Comparison of ENCODE assay signal across 1 cellular context in the genomic region with DNA sequence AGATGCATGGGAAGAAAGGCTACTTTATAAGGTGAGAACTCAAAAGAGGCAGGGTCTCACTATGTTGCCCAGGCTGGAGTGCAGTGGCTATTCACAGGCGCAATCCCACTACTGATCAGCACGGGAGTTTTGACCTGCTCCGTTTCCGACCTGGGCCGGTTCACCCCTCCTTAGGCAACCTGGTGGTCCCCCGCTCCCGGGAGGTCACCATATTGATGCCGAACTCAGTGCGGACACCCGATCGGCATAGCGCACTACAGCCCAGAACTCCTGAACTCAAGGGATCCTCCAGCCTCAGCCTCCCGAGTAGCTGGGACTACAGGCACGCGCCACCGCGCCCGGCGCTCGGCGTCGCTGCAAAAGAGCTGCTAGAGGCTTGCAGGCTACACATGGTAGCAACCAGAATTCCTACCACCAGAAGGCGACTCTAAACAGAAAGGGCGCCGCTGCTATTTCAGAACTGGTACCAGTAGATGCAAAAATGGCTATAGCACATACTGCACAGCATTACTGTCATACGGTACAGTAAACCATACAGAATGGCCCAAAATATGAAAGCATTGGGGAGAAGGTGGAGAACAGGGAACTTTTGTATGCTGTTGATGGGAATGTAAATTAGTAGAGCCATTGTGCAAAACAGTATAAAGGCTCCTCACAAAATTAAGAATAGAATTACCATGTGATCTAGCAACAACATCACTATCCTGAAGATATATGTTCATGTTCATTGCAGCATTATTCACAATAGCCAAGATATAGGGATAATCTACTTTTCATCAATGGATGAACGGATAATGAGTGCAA.
A peak's percentile ranks its signal among the peaks of the same experiment; 100 is the strongest.
TF ChIP-seq lines count a peak whose summit lies in the region.

No MANE protein-coding gene starts in this region.

TF ChIP-seq in HepG2, 621 proteins besides CTCF, POLR2A, EP300 and RAD21 (continued from another document and continues in another):
- peak; percentile 42; the same call in 1 of the 2 replicates for TF ChIP-seq SMAD3 (CRISPR knock-in tag; IDR thresholded peaks at IDR 0.05)
- TF ChIP-seq HDAC6 (IDR thresholded peaks at IDR 0.05; ENCODE audit: low read depth, low read length): no peak
- no peak for TF ChIP-seq REL (CRISPR knock-in tag; conservative IDR thresholded peaks at IDR 0.05)
- no peak for TF ChIP-seq ZNF10 (CRISPR knock-in tag; IDR thresholded peaks at IDR 0.05; ENCODE audit: borderline replicate concordance, low read depth)
- TF ChIP-seq TBP (CRISPR knock-in tag; IDR thresholded peaks at IDR 0.05): no peak
- no peak for TF ChIP-seq PRPF4 (IDR thresholded peaks at IDR 0.05; ENCODE audit: low read depth, low read length, poor library complexity, severe bottlenecking)
- TF ChIP-seq, protein P1, sequence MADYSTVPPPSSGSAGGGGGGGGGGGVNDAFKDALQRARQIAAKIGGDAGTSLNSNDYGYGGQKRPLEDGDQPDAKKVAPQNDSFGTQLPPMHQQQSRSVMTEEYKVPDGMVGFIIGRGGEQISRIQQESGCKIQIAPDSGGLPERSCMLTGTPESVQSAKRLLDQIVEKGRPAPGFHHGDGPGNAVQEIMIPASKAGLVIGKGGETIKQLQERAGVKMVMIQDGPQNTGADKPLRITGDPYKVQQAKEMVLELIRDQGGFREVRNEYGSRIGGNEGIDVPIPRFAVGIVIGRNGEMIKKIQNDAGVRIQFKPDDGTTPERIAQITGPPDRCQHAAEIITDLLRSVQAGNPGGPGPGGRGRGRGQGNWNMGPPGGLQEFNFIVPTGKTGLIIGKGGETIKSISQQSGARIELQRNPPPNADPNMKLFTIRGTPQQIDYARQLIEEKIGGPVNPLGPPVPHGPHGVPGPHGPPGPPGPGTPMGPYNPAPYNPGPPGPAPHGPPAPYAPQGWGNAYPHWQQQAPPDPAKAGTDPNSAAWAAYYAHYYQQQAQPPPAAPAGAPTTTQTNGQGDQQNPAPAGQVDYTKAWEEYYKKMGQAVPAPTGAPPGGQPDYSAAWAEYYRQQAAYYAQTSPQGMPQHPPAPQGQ (CRISPR knock-in tag; IDR thresholded peaks at IDR 0.05; ENCODE audit: borderline replicate concordance): no peak
- peak; percentile 44; the same call in 1 of the 2 replicates for TF ChIP-seq HMG20A (CRISPR knock-in tag; IDR thresholded peaks at IDR 0.05; ENCODE audit: borderline replicate concordance)
- TF ChIP-seq, protein P2, sequence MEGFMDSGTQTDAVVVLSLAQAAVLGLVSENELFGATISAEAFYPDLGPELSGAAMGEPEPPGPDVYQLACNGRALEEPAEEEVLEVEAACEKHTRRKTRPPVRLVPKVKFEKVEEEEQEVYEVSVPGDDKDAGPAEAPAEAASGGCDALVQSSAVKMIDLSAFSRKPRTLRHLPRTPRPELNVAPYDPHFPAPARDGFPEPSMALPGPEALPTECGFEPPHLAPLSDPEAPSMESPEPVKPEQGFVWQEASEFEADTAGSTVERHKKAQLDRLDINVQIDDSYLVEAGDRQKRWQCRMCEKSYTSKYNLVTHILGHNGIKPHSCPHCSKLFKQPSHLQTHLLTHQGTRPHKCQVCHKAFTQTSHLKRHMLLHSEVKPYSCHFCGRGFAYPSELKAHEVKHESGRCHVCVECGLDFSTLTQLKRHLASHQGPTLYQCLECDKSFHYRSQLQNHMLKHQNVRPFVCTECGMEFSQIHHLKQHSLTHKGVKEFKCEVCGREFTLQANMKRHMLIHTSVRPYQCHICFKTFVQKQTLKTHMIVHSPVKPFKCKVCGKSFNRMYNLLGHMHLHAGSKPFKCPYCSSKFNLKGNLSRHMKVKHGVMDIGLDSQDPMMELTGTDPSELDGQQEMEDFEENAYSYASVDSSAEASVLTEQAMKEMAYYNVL (CRISPR knock-in tag; IDR thresholded peaks at IDR 0.05; ENCODE audit: borderline replicate concordance): no peak
- TF ChIP-seq MIER2 (CRISPR knock-in tag; IDR thresholded peaks at IDR 0.05): no peak
- TF ChIP-seq ZNF570 (CRISPR knock-in tag; IDR thresholded peaks at IDR 0.05; ENCODE audit: borderline replicate concordance): no peak
- TF ChIP-seq, protein P3, sequence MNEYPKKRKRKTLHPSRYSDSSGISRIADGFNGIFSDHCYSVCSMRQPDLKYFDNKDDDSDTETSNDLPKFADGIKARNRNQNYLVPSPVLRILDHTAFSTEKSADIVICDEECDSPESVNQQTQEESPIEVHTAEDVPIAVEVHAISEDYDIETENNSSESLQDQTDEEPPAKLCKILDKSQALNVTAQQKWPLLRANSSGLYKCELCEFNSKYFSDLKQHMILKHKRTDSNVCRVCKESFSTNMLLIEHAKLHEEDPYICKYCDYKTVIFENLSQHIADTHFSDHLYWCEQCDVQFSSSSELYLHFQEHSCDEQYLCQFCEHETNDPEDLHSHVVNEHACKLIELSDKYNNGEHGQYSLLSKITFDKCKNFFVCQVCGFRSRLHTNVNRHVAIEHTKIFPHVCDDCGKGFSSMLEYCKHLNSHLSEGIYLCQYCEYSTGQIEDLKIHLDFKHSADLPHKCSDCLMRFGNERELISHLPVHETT (CRISPR knock-in tag; conservative IDR thresholded peaks at IDR 0.05): no peak
- TF ChIP-seq, protein P4, sequence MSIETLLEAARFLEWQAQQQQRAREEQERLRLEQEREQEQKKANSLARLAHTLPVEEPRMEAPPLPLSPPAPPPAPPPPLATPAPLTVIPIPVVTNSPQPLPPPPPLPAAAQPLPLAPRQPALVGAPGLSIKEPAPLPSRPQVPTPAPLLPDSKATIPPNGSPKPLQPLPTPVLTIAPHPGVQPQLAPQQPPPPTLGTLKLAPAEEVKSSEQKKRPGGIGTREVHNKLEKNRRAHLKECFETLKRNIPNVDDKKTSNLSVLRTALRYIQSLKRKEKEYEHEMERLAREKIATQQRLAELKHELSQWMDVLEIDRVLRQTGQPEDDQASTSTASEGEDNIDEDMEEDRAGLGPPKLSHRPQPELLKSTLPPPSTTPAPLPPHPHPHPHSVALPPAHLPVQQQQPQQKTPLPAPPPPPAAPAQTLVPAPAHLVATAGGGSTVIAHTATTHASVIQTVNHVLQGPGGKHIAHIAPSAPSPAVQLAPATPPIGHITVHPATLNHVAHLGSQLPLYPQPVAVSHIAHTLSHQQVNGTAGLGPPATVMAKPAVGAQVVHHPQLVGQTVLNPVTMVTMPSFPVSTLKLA (IDR thresholded peaks at IDR 0.05): no peak
- no peak for TF ChIP-seq ATF7 (IDR thresholded peaks at IDR 0.05)
- no peak for TF ChIP-seq ATF7 (CRISPR knock-in tag; IDR thresholded peaks at IDR 0.05)
- TF ChIP-seq TARDBP (CRISPR knock-in tag; IDR thresholded peaks at IDR 0.05): peak; percentile 72
- peak; percentile 100 for TF ChIP-seq TEAD3 (CRISPR knock-in tag; optimal IDR thresholded peaks at IDR 0.05; ENCODE audit: borderline replicate concordance)
- no peak for TF ChIP-seq AGO2 (optimal IDR thresholded peaks at IDR 0.05; ENCODE audit: low read depth, low read length)
- TF ChIP-seq ZFP82 (CRISPR knock-in tag; IDR thresholded peaks at IDR 0.05; ENCODE audit: borderline replicate concordance): no peak
- TF ChIP-seq TSC22D2 (CRISPR knock-in tag; IDR thresholded peaks at IDR 0.05; ENCODE audit: borderline replicate concordance): no peak
- TF ChIP-seq FIP1L1 (IDR thresholded peaks at IDR 0.05; ENCODE audit: borderline replicate concordance, insufficient read depth, low read depth, low read length): no peak
- no peak for TF ChIP-seq ZNF510 (CRISPR knock-in tag; IDR thresholded peaks at IDR 0.05; ENCODE audit: low read depth)
- TF ChIP-seq, protein P5, sequence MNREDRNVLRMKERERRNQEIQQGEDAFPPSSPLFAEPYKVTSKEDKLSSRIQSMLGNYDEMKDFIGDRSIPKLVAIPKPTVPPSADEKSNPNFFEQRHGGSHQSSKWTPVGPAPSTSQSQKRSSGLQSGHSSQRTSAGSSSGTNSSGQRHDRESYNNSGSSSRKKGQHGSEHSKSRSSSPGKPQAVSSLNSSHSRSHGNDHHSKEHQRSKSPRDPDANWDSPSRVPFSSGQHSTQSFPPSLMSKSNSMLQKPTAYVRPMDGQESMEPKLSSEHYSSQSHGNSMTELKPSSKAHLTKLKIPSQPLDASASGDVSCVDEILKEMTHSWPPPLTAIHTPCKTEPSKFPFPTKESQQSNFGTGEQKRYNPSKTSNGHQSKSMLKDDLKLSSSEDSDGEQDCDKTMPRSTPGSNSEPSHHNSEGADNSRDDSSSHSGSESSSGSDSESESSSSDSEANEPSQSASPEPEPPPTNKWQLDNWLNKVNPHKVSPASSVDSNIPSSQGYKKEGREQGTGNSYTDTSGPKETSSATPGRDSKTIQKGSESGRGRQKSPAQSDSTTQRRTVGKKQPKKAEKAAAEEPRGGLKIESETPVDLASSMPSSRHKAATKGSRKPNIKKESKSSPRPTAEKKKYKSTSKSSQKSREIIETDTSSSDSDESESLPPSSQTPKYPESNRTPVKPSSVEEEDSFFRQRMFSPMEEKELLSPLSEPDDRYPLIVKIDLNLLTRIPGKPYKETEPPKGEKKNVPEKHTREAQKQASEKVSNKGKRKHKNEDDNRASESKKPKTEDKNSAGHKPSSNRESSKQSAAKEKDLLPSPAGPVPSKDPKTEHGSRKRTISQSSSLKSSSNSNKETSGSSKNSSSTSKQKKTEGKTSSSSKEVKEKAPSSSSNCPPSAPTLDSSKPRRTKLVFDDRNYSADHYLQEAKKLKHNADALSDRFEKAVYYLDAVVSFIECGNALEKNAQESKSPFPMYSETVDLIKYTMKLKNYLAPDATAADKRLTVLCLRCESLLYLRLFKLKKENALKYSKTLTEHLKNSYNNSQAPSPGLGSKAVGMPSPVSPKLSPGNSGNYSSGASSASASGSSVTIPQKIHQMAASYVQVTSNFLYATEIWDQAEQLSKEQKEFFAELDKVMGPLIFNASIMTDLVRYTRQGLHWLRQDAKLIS (CRISPR knock-in tag; IDR thresholded peaks at IDR 0.05): no peak
- TF ChIP-seq ZNF557 (CRISPR knock-in tag; IDR thresholded peaks at IDR 0.05): peak; percentile 71; the same call in 1 of the 2 replicates
- TF ChIP-seq, protein P6, sequence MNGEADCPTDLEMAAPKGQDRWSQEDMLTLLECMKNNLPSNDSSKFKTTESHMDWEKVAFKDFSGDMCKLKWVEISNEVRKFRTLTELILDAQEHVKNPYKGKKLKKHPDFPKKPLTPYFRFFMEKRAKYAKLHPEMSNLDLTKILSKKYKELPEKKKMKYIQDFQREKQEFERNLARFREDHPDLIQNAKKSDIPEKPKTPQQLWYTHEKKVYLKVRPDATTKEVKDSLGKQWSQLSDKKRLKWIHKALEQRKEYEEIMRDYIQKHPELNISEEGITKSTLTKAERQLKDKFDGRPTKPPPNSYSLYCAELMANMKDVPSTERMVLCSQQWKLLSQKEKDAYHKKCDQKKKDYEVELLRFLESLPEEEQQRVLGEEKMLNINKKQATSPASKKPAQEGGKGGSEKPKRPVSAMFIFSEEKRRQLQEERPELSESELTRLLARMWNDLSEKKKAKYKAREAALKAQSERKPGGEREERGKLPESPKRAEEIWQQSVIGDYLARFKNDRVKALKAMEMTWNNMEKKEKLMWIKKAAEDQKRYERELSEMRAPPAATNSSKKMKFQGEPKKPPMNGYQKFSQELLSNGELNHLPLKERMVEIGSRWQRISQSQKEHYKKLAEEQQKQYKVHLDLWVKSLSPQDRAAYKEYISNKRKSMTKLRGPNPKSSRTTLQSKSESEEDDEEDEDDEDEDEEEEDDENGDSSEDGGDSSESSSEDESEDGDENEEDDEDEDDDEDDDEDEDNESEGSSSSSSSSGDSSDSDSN (CRISPR knock-in tag; IDR thresholded peaks at IDR 0.05): peak; percentile 21; the same call in 1 of the 2 replicates
- TF ChIP-seq NR1H2 (CRISPR knock-in tag; IDR thresholded peaks at IDR 0.05; ENCODE audit: borderline replicate concordance, low read depth): no peak
- no peak for TF ChIP-seq RBM22 (optimal IDR thresholded peaks at IDR 0.05; ENCODE audit: low read length)
- no peak for TF ChIP-seq PAX8 (CRISPR knock-in tag; IDR thresholded peaks at IDR 0.05; ENCODE audit: borderline replicate concordance)
- TF ChIP-seq, protein P7, sequence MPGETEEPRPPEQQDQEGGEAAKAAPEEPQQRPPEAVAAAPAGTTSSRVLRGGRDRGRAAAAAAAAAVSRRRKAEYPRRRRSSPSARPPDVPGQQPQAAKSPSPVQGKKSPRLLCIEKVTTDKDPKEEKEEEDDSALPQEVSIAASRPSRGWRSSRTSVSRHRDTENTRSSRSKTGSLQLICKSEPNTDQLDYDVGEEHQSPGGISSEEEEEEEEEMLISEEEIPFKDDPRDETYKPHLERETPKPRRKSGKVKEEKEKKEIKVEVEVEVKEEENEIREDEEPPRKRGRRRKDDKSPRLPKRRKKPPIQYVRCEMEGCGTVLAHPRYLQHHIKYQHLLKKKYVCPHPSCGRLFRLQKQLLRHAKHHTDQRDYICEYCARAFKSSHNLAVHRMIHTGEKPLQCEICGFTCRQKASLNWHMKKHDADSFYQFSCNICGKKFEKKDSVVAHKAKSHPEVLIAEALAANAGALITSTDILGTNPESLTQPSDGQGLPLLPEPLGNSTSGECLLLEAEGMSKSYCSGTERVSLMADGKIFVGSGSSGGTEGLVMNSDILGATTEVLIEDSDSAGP (CRISPR knock-in tag; IDR thresholded peaks at IDR 0.05; ENCODE audit: borderline replicate concordance): peak; percentile 30; the same call in 1 of the 2 replicates
- 0 out of 2 replicates have a peak, but pooled peaks have one; percentile 28 for TF ChIP-seq FOSL2 (CRISPR knock-in tag; IDR thresholded peaks at IDR 0.05)
- no peak for TF ChIP-seq ZNF720 (CRISPR knock-in tag; IDR thresholded peaks at IDR 0.05)
- TF ChIP-seq ZFP36 (IDR thresholded peaks at IDR 0.05; ENCODE audit: borderline replicate concordance, low read depth, low read length, partially characterized antibody): no peak
- TF ChIP-seq KDM1A (CRISPR knock-in tag; IDR thresholded peaks at IDR 0.05): peak; percentile 88
- TF ChIP-seq, protein P8, sequence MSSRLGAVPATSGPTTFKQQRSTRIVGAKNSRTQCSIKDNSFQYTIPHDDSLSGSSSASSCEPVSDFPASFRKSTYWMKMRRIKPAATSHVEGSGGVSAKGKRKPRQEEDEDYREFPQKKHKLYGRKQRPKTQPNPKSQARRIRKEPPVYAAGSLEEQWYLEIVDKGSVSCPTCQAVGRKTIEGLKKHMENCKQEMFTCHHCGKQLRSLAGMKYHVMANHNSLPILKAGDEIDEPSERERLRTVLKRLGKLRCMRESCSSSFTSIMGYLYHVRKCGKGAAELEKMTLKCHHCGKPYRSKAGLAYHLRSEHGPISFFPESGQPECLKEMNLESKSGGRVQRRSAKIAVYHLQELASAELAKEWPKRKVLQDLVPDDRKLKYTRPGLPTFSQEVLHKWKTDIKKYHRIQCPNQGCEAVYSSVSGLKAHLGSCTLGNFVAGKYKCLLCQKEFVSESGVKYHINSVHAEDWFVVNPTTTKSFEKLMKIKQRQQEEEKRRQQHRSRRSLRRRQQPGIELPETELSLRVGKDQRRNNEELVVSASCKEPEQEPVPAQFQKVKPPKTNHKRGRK (CRISPR knock-in tag; IDR thresholded peaks at IDR 0.05): no peak
- peak; percentile 64; the same call in 1 of the 2 replicates for TF ChIP-seq DMAP1 (CRISPR knock-in tag; IDR thresholded peaks at IDR 0.05)
- TF ChIP-seq ZNF235 (CRISPR knock-in tag; IDR thresholded peaks at IDR 0.05; ENCODE audit: borderline replicate concordance): no peak
- no peak for TF ChIP-seq MBNL3 (CRISPR knock-in tag; conservative IDR thresholded peaks at IDR 0.05)
- no peak for TF ChIP-seq TCF7 (IDR thresholded peaks at IDR 0.05; ENCODE audit: low read depth)
- peak; percentile 68 for TF ChIP-seq ISL2 (CRISPR knock-in tag; IDR thresholded peaks at IDR 0.05)
- 0 out of 2 replicates have a peak, but pooled peaks have one; percentile 35 for TF ChIP-seq NKX3-1 (CRISPR knock-in tag; IDR thresholded peaks at IDR 0.05)
- no peak for TF ChIP-seq TMF1 (CRISPR knock-in tag; IDR thresholded peaks at IDR 0.05; ENCODE audit: low read depth)
- TF ChIP-seq REXO4 (CRISPR knock-in tag; IDR thresholded peaks at IDR 0.05; ENCODE audit: borderline replicate concordance): no peak
- TF ChIP-seq ZFP36L1 (CRISPR knock-in tag; IDR thresholded peaks at IDR 0.05): no peak
- peak; percentile 62; the same call in 1 of the 2 replicates for TF ChIP-seq ZNF792 (CRISPR knock-in tag; IDR thresholded peaks at IDR 0.05)
- no peak for TF ChIP-seq NFIB (CRISPR knock-in tag; IDR thresholded peaks at IDR 0.05; ENCODE audit: borderline replicate concordance)
